22 cellular contexts compared by ENCODE assay signal in the genomic region with DNA sequence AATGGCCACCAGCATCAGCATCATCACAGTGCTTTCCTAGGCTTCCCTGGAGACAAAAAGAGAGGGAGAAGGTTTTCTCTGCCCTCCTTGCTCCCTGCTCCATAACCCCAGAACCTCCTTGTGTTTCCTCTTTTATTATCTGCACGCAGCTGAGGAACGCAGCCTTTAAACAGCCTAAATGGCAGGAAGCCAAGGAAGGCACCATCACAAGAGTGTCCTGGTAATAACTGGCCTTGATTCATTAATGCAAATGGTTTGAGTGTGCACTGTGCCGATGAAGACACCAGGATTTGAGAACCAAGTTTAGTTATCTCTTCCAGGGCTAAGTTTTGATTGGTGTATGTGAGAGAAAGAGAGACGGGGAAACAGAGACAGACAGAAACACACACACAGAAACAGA. TPM values are rescaled to one million over a fixed set of nuclear protein-coding genes. Genes with fewer than 3 reads are reported as not detected.
DNase-seq lines count a peak whose midpoint lies in the region.
"Had no signal": no experiment of that assay in that cellular context is flagged by ENCODE, and none has a peak within 500 bp of the region (broad histone marks: within the 10 kb centered on the region; RNA-seq: fewer than 3 reads in every experiment).

No MANE protein-coding gene starts in this region.

- peak overlapping the region; percentile 20 for H3K27ac ChIP-seq in angular gyrus (ENCODE audit: low read depth, low read length)
- H3K27ac ChIP-seq: pancreas, Peyer's patch, uterus had no signal

- DNase-seq in NCI-H748 (lab: John Stamatoyannopoulos, UW; ENCODE audit: unreplicated experiment) (peak; percentile 55), NCI-H748 treated with DMSO at 0.1 percent for 48 hours (lab: John Stamatoyannopoulos, UW) (no peak), NCI-H1105 (lab: John Stamatoyannopoulos, UW) (peak; percentile 28), putamen (ENCODE audit: low spot score) (peak; percentile 32), NOMO-1 (lab: John Stamatoyannopoulos, UW; ENCODE audit: unreplicated experiment in 2 of 2) (no peak), GM19240 (ENCODE audit: insufficient read length, low spot score) (no peak), SK-N-DZ (ENCODE audit: low spot score) (no peak)
- DNase-seq: activated CD4-positive, alpha-beta T cell treated with anti-CD3 and anti-CD28 coated beads, Interleukin-2, amount 10 ng/mL, durations not matched to agents 7 days and 5 days; CD4-positive, alpha-beta T cell; KG1; NCI-H2081 treated with DMSO at 0.1 percent for 48 hours; NCI-H510A treated with DMSO at 0.1 percent for 48 hours; nephron progenitor cell; pancreas; Peyer's patch; stimulated activated naive CD8-positive, alpha-beta T cell treated with anti-CD3 and anti-CD28 coated beads, Interleukin-15, Interleukin-2, amounts not matched to agents 100 U/mL and 50 U/mL, for 24 hours; SW 1271; T1000; uterus had no signal

RNA-seq across cellular contexts. Expression of gene DRD2, which starts 29.4 kb away (rescaled TPM):
- 0.07 and 0.43 TPM in 2 replicates for polyA plus RNA-seq in SK-N-DZ (2014; cell fraction: cytosol; rRNA removed)
- polyA plus RNA-seq in SK-N-DZ (2014; cell fraction: nucleus; rRNA removed), result not detected in 2 replicates
- polyA plus RNA-seq: endothelial cell of umbilical vein, fibroblast of lung had no signal

Comparison
In these comparisons a context has a peak if more than half of its experiments do, and no peak if none do; other contexts are left out.
1. DNase-seq: peak in NCI-H748 (single experiment), NCI-H1105 (single experiment) and putamen (single experiment); none in NCI-H748 treated with DMSO at 0.1 percent for 48 hours (single experiment), NOMO-1 (0 of 2), GM19240 (single experiment) and SK-N-DZ (single experiment).